1 cellular context compared by ENCODE assay signal in the genomic region with DNA sequence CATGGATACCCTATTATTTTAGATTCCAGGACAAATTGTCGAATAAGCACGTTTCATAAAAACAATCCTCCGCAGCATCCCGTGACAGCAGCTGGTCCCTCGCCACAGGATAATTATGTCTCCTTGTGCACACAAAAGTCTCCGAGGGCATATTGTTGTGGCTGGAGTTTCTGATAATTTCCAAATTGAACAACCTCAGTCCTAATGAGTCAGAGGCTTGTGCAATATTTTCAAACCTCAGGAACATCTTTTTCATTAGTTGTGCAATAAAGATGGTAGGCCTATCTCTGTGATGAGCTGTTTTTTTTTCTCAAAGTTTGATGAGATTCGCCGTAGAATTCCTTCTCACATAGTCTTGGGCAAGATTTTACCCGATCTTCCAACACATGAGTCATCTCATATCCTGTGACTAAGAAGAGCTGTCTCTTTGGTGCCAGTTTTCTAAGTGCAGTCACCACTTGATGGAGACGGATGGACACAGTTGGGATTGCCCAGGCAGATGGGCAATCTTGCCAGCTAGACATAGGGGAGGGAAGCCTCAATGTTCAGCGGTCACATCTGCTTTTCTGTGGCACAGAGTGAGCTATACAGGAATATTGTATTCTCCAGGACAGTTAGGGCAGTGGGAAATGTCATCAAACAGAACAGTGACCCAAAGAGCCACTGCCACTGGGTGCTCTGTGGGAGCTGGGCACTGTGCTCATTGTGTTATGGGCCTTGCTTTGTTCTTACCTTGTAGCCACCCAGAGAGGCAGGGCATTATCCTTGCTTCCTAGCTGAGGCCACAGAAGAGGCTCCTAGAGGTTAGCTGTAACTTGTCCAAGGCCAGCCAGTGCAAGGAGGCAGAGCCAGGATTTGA.
TF ChIP-seq lines count a peak whose summit lies in the region.

No MANE protein-coding gene starts in this region.

TF ChIP-seq in SK-N-SH, 30 proteins besides CTCF, POLR2A, EP300 and RAD21:
- TF ChIP-seq NFIC (IDR thresholded peaks at IDR 0.05; ENCODE audit: borderline replicate concordance) (peak; percentile 94), MXI1 (IDR thresholded peaks at IDR 0.05; ENCODE audit: low read depth, low read length) (no peak), CHD2 (IDR thresholded peaks at IDR 0.05; ENCODE audit: low read length, partially characterized antibody) (no peak), ELF1 (IDR thresholded peaks at IDR 0.05) (no peak), POLR2AphosphoS5 (IDR thresholded peaks at IDR 0.05; ENCODE audit: low read depth, low read length) (peak; percentile 44; the same call in 1 of the 2 replicates), TCF12 (IDR thresholded peaks at IDR 0.05) (peak; percentile 92), TAF1 (IDR thresholded peaks at IDR 0.05; ENCODE audit: borderline replicate concordance, low read depth, low read length) (no peak), GABPA (IDR thresholded peaks at IDR 0.05; ENCODE audit: low read depth) (no peak; the same call in 1 of the 2 replicates), RFX5 (IDR thresholded peaks at IDR 0.05; ENCODE audit: low read length) (no peak), TEAD4 (IDR thresholded peaks at IDR 0.05; ENCODE audit: borderline replicate concordance, insufficient read depth) (peak; percentile 78), RXRA (IDR thresholded peaks at IDR 0.05; ENCODE audit: borderline replicate concordance, low read depth) (peak; percentile 62; the same call in 1 of the 2 replicates), EZH2phosphoT487 (IDR thresholded peaks at IDR 0.05; ENCODE audit: borderline replicate concordance, low read depth) (no peak), SMC3 (IDR thresholded peaks at IDR 0.05; ENCODE audit: low read depth, low read length) (no peak), GATA2 (CRISPR knock-in tag; IDR thresholded peaks at IDR 0.05) (no peak), YY1 (IDR thresholded peaks at IDR 0.05; ENCODE audit: low read depth) (peak; percentile 42; the same call in 1 of the 2 replicates), NRF1 (IDR thresholded peaks at IDR 0.05; ENCODE audit: low read depth, low read length) (no peak), FOXJ3 (CRISPR knock-in tag; IDR thresholded peaks at IDR 0.05) (no peak), MEF2A (IDR thresholded peaks at IDR 0.05; ENCODE audit: borderline replicate concordance, low read depth) (peak; percentile 40; the same call in 1 of the 2 replicates), SIN3A (IDR thresholded peaks at IDR 0.05; ENCODE audit: borderline replicate concordance, low read depth, low read length) (0 out of 2 replicates have a peak, but pooled peaks have one; percentile 56), JUND (IDR thresholded peaks at IDR 0.05) (peak; percentile 95), FOSL2 (IDR thresholded peaks at IDR 0.05; ENCODE audit: borderline replicate concordance, low read depth) (peak; percentile 97), FOXM1 (IDR thresholded peaks at IDR 0.05; ENCODE audit: low read depth) (peak; percentile 62), RCOR1 (IDR thresholded peaks at IDR 0.05; ENCODE audit: low read length) (no peak)
- TF ChIP-seq, protein P1, sequence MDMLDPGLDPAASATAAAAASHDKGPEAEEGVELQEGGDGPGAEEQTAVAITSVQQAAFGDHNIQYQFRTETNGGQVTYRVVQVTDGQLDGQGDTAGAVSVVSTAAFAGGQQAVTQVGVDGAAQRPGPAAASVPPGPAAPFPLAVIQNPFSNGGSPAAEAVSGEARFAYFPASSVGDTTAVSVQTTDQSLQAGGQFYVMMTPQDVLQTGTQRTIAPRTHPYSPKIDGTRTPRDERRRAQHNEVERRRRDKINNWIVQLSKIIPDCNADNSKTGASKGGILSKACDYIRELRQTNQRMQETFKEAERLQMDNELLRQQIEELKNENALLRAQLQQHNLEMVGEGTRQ (IDR thresholded peaks at IDR 0.05; ENCODE audit: borderline replicate concordance, low read depth, low read length): no peak
- TF ChIP-seq, protein P2, sequence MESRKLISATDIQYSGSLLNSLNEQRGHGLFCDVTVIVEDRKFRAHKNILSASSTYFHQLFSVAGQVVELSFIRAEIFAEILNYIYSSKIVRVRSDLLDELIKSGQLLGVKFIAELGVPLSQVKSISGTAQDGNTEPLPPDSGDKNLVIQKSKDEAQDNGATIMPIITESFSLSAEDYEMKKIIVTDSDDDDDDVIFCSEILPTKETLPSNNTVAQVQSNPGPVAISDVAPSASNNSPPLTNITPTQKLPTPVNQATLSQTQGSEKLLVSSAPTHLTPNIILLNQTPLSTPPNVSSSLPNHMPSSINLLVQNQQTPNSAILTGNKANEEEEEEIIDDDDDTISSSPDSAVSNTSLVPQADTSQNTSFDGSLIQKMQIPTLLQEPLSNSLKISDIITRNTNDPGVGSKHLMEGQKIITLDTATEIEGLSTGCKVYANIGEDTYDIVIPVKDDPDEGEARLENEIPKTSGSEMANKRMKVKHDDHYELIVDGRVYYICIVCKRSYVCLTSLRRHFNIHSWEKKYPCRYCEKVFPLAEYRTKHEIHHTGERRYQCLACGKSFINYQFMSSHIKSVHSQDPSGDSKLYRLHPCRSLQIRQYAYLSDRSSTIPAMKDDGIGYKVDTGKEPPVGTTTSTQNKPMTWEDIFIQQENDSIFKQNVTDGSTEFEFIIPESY (IDR thresholded peaks at IDR 0.05; ENCODE audit: borderline replicate concordance, low read depth): peak; percentile 75; the same call in 1 of the 2 replicates
- TF ChIP-seq, protein P3, sequence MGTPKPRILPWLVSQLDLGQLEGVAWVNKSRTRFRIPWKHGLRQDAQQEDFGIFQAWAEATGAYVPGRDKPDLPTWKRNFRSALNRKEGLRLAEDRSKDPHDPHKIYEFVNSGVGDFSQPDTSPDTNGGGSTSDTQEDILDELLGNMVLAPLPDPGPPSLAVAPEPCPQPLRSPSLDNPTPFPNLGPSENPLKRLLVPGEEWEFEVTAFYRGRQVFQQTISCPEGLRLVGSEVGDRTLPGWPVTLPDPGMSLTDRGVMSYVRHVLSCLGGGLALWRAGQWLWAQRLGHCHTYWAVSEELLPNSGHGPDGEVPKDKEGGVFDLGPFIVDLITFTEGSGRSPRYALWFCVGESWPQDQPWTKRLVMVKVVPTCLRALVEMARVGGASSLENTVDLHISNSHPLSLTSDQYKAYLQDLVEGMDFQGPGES (IDR thresholded peaks at IDR 0.05; ENCODE audit: low read depth, low read length): no peak
- TF ChIP-seq, protein P4, sequence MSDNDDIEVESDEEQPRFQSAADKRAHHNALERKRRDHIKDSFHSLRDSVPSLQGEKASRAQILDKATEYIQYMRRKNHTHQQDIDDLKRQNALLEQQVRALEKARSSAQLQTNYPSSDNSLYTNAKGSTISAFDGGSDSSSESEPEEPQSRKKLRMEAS (IDR thresholded peaks at IDR 0.05; ENCODE audit: low read depth): peak; percentile 70
- TF ChIP-seq, protein P5, sequence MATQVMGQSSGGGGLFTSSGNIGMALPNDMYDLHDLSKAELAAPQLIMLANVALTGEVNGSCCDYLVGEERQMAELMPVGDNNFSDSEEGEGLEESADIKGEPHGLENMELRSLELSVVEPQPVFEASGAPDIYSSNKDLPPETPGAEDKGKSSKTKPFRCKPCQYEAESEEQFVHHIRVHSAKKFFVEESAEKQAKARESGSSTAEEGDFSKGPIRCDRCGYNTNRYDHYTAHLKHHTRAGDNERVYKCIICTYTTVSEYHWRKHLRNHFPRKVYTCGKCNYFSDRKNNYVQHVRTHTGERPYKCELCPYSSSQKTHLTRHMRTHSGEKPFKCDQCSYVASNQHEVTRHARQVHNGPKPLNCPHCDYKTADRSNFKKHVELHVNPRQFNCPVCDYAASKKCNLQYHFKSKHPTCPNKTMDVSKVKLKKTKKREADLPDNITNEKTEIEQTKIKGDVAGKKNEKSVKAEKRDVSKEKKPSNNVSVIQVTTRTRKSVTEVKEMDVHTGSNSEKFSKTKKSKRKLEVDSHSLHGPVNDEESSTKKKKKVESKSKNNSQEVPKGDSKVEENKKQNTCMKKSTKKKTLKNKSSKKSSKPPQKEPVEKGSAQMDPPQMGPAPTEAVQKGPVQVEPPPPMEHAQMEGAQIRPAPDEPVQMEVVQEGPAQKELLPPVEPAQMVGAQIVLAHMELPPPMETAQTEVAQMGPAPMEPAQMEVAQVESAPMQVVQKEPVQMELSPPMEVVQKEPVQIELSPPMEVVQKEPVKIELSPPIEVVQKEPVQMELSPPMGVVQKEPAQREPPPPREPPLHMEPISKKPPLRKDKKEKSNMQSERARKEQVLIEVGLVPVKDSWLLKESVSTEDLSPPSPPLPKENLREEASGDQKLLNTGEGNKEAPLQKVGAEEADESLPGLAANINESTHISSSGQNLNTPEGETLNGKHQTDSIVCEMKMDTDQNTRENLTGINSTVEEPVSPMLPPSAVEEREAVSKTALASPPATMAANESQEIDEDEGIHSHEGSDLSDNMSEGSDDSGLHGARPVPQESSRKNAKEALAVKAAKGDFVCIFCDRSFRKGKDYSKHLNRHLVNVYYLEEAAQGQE (IDR thresholded peaks at IDR 0.05; ENCODE audit: low read depth, low read length): 0 out of 2 replicates have a peak, but pooled peaks have one; percentile 49
- TF ChIP-seq, protein P6, sequence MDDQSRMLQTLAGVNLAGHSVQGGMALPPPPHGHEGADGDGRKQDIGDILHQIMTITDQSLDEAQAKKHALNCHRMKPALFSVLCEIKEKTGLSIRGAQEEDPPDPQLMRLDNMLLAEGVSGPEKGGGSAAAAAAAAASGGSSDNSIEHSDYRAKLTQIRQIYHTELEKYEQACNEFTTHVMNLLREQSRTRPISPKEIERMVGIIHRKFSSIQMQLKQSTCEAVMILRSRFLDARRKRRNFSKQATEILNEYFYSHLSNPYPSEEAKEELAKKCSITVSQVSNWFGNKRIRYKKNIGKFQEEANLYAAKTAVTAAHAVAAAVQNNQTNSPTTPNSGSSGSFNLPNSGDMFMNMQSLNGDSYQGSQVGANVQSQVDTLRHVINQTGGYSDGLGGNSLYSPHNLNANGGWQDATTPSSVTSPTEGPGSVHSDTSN (IDR thresholded peaks at IDR 0.05): peak; percentile 97
- TF ChIP-seq, protein P7, sequence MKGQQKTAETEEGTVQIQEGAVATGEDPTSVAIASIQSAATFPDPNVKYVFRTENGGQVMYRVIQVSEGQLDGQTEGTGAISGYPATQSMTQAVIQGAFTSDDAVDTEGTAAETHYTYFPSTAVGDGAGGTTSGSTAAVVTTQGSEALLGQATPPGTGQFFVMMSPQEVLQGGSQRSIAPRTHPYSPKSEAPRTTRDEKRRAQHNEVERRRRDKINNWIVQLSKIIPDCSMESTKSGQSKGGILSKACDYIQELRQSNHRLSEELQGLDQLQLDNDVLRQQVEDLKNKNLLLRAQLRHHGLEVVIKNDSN (IDR thresholded peaks at IDR 0.05; ENCODE audit: borderline replicate concordance, low read depth): 0 out of 2 replicates have a peak, but pooled peaks have one; percentile 21
